1 cellular context compared by ENCODE assay signal in the genomic region with DNA sequence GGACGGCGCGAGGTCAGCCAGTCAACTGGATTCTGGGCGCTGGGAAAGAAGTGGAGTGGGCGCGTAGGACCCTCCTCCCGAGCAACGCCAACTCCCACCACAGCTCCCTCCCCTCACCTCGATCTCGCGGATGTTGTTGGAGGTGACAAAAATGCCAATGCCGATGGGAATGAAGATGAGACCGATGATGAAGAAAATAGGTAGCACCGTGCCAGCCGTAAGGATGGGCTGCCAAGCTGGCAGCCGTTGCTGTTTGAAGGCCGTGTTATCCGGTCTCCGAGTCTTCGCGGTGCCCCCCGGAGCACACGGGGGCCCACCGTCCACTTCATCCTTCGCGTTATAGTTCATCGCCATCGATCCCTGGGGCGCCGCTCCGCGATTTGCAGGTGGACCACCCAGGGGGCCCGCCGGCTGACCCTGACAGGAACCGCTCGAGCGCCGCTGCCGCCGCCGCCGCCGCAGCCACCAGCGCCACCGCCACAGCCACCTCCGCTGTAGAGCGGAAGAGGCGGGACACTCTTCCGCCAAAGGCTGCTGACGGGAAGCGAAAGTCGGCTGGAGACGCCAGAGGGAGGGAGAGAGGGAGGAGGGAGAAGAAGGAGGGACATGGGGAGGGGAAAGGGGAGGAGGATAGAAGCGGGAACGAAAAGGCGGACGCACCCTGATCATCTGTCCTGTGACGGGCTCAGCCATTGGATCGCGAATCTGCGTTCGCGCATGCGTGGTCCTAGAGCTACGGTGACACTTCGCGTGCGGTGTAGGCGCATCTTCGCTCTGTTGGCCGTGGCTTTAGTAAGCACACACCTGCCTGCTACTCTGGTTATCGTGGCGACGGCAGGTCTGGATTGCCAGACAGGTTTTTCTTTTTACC.
A peak's percentile ranks its signal among the peaks of the same experiment; 100 is the strongest.
TF ChIP-seq lines count a peak whose summit lies in the region.

A gene (minus strand): TSS at position 508 of the 871 bp plus-strand sequence. CDS start 154 bp downstream, at position 354.

TF ChIP-seq in HepG2, 621 proteins besides CTCF, POLR2A, EP300 and RAD21 (continued from another document and continues in another):
- TF ChIP-seq, protein P1, sequence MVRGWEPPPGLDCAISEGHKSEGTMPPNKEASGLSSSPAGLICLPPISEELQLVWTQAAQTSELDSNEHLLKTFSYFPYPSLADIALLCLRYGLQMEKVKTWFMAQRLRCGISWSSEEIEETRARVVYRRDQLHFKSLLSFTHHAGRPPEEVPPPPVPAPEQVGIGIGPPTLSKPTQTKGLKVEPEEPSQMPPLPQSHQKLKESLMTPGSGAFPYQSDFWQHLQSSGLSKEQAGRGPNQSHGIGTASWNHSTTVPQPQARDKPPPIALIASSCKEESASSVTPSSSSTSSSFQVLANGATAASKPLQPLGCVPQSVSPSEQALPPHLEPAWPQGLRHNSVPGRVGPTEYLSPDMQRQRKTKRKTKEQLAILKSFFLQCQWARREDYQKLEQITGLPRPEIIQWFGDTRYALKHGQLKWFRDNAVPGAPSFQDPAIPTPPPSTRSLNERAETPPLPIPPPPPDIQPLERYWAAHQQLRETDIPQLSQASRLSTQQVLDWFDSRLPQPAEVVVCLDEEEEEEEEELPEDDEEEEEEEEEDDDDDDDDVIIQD (CRISPR knock-in tag; IDR thresholded peaks at IDR 0.05; ENCODE audit: low read depth) = peak; percentile 90
- TF ChIP-seq ZNF678 (CRISPR knock-in tag; IDR thresholded peaks at IDR 0.05) (0 out of 2 replicates have a peak, but pooled peaks have one; percentile 41), CHD2 (IDR thresholded peaks at IDR 0.05; ENCODE audit: low read depth, low read length) (no peak), ZNF468 (CRISPR knock-in tag; IDR thresholded peaks at IDR 0.05) (no peak), ZNF841 (CRISPR knock-in tag; IDR thresholded peaks at IDR 0.05; ENCODE audit: borderline replicate concordance) (no peak), SRY (CRISPR knock-in tag; IDR thresholded peaks at IDR 0.05) (peak; percentile 58), NPAS2 (CRISPR knock-in tag; IDR thresholded peaks at IDR 0.05; ENCODE audit: borderline replicate concordance) (no peak), REPIN1 (CRISPR knock-in tag; IDR thresholded peaks at IDR 0.05; ENCODE audit: borderline replicate concordance, low read depth) (peak; percentile 91), HOXA7 (CRISPR knock-in tag; IDR thresholded peaks at IDR 0.05) (no peak), ZNF12 (CRISPR knock-in tag; IDR thresholded peaks at IDR 0.05) (peak; percentile 55; the same call in 1 of the 2 replicates), XBP1 (CRISPR knock-in tag; IDR thresholded peaks at IDR 0.05) (no peak), MIER3 (CRISPR knock-in tag; IDR thresholded peaks at IDR 0.05; ENCODE audit: borderline replicate concordance) (peak; percentile 90), KDM2A (CRISPR knock-in tag; IDR thresholded peaks at IDR 0.05; ENCODE audit: borderline replicate concordance, low read depth) (peak; percentile 94), YY1 (IDR thresholded peaks at IDR 0.05; ENCODE audit: insufficient read depth, insufficient replicate concordance, low read depth, low read length) (peak; percentile 45), ZFP36L2 (CRISPR knock-in tag; IDR thresholded peaks at IDR 0.05) (no peak), ZNF136 (CRISPR knock-in tag; IDR thresholded peaks at IDR 0.05; ENCODE audit: low read depth) (0 out of 2 replicates have a peak, but pooled peaks have one; percentile 91), GTF2F1 (IDR thresholded peaks at IDR 0.05; ENCODE audit: low read length) (no peak), HNF4A (CRISPR knock-in tag; IDR thresholded peaks at IDR 0.05) (no peak), ZMYM4 (CRISPR knock-in tag; IDR thresholded peaks at IDR 0.05) (peak; percentile 97), FOXA3 (CRISPR knock-in tag; IDR thresholded peaks at IDR 0.05) (peak; percentile 51), ZNF33B (CRISPR knock-in tag; IDR thresholded peaks at IDR 0.05) (0 out of 2 replicates have a peak, but pooled peaks have one; percentile 67), ZNF343 (CRISPR knock-in tag; IDR thresholded peaks at IDR 0.05) (peak; percentile 74), ZSCAN22 (CRISPR knock-in tag; IDR thresholded peaks at IDR 0.05) (0 out of 2 replicates have a peak, but pooled peaks have one; percentile 15), ZNF3 (CRISPR knock-in tag; IDR thresholded peaks at IDR 0.05) (no peak), NFE2 (CRISPR knock-in tag; IDR thresholded peaks at IDR 0.05) (no peak), ZNF776 (CRISPR knock-in tag; IDR thresholded peaks at IDR 0.05) (peak; percentile 63; the same call in 1 of the 2 replicates)
- TF ChIP-seq, protein P2, sequence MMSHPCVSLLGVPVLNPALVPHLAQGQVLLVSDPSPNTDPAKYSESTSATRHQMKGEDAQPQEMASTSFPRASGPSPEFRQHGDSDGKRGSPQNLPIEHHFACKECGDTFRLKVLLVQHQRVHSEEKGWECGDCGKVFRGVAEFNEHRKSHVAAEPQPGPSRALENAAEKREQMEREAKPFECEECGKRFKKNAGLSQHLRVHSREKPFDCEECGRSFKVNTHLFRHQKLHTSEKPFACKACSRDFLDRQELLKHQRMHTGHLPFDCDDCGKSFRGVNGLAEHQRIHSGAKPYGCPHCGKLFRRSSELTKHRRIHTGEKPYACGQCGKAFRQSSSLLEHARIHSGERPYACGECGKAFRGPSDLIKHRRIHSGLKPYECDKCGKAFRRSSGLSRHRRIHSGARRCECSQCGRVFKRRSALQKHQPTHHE (CRISPR knock-in tag; IDR thresholded peaks at IDR 0.05; ENCODE audit: borderline replicate concordance) = no peak; the same call in 1 of the 2 replicates
- TF ChIP-seq, protein P3, sequence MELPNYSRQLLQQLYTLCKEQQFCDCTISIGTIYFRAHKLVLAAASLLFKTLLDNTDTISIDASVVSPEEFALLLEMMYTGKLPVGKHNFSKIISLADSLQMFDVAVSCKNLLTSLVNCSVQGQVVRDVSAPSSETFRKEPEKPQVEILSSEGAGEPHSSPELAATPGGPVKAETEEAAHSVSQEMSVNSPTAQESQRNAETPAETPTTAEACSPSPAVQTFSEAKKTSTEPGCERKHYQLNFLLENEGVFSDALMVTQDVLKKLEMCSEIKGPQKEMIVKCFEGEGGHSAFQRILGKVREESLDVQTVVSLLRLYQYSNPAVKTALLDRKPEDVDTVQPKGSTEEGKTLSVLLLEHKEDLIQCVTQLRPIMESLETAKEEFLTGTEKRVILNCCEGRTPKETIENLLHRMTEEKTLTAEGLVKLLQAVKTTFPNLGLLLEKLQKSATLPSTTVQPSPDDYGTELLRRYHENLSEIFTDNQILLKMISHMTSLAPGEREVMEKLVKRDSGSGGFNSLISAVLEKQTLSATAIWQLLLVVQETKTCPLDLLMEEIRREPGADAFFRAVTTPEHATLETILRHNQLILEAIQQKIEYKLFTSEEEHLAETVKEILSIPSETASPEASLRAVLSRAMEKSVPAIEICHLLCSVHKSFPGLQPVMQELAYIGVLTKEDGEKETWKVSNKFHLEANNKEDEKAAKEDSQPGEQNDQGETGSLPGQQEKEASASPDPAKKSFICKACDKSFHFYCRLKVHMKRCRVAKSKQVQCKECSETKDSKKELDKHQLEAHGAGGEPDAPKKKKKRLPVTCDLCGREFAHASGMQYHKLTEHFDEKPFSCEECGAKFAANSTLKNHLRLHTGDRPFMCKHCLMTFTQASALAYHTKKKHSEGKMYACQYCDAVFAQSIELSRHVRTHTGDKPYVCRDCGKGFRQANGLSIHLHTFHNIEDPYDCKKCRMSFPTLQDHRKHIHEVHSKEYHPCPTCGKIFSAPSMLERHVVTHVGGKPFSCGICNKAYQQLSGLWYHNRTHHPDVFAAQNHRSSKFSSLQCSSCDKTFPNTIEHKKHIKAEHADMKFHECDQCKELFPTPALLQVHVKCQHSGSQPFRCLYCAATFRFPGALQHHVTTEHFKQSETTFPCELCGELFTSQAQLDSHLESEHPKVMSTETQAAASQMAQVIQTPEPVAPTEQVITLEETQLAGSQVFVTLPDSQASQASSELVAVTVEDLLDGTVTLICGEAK (IDR thresholded peaks at IDR 0.05) = peak; percentile 41; the same call in 1 of the 2 replicates
- TF ChIP-seq, protein P3 (CRISPR knock-in tag; IDR thresholded peaks at IDR 0.05) = peak; percentile 33; the same call in 1 of the 2 replicates
- TF ChIP-seq, protein P4, sequence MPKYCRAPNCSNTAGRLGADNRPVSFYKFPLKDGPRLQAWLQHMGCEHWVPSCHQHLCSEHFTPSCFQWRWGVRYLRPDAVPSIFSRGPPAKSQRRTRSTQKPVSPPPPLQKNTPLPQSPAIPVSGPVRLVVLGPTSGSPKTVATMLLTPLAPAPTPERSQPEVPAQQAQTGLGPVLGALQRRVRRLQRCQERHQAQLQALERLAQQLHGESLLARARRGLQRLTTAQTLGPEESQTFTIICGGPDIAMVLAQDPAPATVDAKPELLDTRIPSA (CRISPR knock-in tag; IDR thresholded peaks at IDR 0.05; ENCODE audit: borderline replicate concordance) = no peak
- TF ChIP-seq, protein P5, sequence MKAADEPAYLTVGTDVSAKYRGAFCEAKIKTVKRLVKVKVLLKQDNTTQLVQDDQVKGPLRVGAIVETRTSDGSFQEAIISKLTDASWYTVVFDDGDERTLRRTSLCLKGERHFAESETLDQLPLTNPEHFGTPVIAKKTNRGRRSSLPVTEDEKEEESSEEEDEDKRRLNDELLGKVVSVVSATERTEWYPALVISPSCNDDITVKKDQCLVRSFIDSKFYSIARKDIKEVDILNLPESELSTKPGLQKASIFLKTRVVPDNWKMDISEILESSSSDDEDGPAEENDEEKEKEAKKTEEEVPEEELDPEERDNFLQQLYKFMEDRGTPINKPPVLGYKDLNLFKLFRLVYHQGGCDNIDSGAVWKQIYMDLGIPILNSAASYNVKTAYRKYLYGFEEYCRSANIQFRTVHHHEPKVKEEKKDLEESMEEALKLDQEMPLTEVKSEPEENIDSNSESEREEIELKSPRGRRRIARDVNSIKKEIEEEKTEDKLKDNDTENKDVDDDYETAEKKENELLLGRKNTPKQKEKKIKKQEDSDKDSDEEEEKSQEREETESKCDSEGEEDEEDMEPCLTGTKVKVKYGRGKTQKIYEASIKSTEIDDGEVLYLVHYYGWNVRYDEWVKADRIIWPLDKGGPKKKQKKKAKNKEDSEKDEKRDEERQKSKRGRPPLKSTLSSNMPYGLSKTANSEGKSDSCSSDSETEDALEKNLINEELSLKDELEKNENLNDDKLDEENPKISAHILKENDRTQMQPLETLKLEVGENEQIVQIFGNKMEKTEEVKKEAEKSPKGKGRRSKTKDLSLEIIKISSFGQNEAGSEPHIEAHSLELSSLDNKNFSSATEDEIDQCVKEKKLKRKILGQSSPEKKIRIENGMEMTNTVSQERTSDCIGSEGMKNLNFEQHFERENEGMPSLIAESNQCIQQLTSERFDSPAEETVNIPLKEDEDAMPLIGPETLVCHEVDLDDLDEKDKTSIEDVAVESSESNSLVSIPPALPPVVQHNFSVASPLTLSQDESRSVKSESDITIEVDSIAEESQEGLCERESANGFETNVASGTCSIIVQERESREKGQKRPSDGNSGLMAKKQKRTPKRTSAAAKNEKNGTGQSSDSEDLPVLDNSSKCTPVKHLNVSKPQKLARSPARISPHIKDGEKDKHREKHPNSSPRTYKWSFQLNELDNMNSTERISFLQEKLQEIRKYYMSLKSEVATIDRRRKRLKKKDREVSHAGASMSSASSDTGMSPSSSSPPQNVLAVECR (CRISPR knock-in tag; IDR thresholded peaks at IDR 0.05; ENCODE audit: borderline replicate concordance) = peak; percentile 84
- TF ChIP-seq, protein P6, sequence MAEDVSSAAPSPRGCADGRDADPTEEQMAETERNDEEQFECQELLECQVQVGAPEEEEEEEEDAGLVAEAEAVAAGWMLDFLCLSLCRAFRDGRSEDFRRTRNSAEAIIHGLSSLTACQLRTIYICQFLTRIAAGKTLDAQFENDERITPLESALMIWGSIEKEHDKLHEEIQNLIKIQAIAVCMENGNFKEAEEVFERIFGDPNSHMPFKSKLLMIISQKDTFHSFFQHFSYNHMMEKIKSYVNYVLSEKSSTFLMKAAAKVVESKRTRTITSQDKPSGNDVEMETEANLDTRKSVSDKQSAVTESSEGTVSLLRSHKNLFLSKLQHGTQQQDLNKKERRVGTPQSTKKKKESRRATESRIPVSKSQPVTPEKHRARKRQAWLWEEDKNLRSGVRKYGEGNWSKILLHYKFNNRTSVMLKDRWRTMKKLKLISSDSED (CRISPR knock-in tag; IDR thresholded peaks at IDR 0.05) = no peak
- TF ChIP-seq, protein P7, sequence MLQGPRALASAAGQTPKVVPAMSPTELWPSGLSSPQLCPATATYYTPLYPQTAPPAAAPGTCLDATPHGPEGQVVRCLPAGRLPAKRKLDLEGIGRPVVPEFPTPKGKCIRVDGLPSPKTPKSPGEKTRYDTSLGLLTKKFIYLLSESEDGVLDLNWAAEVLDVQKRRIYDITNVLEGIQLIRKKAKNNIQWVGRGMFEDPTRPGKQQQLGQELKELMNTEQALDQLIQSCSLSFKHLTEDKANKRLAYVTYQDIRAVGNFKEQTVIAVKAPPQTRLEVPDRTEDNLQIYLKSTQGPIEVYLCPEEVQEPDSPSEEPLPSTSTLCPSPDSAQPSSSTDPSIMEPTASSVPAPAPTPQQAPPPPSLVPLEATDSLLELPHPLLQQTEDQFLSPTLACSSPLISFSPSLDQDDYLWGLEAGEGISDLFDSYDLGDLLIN (CRISPR knock-in tag; IDR thresholded peaks at IDR 0.05; ENCODE audit: borderline replicate concordance) = no peak
- TF ChIP-seq, protein P8, sequence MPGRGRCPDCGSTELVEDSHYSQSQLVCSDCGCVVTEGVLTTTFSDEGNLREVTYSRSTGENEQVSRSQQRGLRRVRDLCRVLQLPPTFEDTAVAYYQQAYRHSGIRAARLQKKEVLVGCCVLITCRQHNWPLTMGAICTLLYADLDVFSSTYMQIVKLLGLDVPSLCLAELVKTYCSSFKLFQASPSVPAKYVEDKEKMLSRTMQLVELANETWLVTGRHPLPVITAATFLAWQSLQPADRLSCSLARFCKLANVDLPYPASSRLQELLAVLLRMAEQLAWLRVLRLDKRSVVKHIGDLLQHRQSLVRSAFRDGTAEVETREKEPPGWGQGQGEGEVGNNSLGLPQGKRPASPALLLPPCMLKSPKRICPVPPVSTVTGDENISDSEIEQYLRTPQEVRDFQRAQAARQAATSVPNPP (CRISPR knock-in tag; IDR thresholded peaks at IDR 0.05) = peak; percentile 62; the same call in 1 of the 2 replicates
